8 cellular contexts compared by ENCODE assay signal in the genomic region with DNA sequence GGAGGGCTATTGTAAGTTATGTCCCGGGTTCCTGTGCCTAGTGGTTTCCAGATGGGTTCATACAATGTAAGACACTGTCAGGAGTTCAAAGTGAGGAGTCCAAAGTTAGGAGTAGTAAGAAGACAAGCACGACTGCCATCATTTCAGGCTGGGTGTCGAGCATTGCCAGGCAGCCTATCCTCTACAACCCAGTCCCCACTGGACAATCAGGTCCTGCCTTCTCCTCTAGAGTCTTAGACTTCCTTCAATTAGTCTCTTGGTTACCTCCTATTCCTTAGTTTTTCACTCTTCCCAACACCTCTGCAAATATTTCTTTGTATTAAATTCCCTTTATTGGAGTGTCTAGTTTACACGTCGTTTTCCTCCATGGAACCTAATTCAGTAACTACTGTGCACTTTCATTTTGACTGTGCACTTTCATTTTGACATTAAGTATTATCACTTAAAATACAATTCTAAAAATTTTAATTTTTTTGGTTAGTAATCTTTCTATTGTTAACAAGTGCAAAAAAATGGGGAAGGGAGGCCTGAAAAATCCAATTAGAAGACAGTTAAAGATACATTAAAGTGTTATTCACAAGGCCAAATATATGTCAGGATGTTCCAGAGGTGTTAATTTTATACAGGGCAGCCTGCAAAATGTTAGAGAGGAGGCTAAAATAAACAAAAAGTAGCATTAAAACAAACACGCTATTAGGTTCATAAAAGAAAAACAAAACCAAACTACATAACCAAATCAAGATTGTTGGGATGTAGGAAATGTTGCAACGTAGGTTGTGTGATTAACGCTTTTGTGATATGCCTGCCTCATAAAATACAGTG.
DNase-seq lines count a peak whose midpoint lies in the region; ATAC-seq and TF ChIP-seq lines count a peak whose summit lies in the region.

No MANE protein-coding gene starts in this region.

- H3K27ac ChIP-seq in mammary epithelial cell (ENCODE audit: insufficient read depth, low read depth, low read length), result no peak overlapping the region
- H3K27ac ChIP-seq in epithelial cell of prostate, result peak overlapping the region; percentile 33
- peak overlapping the region; percentile 94 for H3K27ac ChIP-seq in subcutaneous abdominal adipose tissue (ENCODE audit: low read depth, low read length)

- H3K27me3 ChIP-seq in mammary epithelial cell (ENCODE audit: insufficient read depth, low read length), result no peaks in the 10 kb centered on the region
- H3K27me3 ChIP-seq in subcutaneous abdominal adipose tissue (ENCODE audit: control insufficient read depth in 5 of 5, insufficient read depth in 4 of 5, low read length in 5 of 5), result no peaks in the 10 kb centered on the region

- intact Hi-C loops in MCF 10A (cut with micrococcal nuclease), result no loop called here
- intact Hi-C loops in mammary epithelial cell (cut with micrococcal nuclease), result no loop called here

- TF ChIP-seq CTCF in MCF 10A (IDR thresholded peaks at IDR 0.05; ENCODE audit: unreplicated experiment) (no peak), mammary epithelial cell (conservative IDR thresholded peaks at IDR 0.05 in 1 of 2, IDR thresholded peaks at IDR 0.05 in 1 of 2; ENCODE audit: extremely low read depth in 1 of 2, insufficient read depth in 1 of 2, low read depth in 1 of 2, low read length in 2 of 2) (no peak)

- H3K4me1 ChIP-seq in mammary epithelial cell (ENCODE audit: insufficient read depth, low read length) (peaks cover 20% of the 10 kb centered on the region), subcutaneous abdominal adipose tissue (ENCODE audit: control insufficient read depth in 5 of 5, insufficient read depth in 5 of 5, low read length in 5 of 5) (peaks cover 7 to 28% (median 20%) of the 10 kb centered on the region in 5 donors)

- no peaks in the 10 kb centered on the region for H3K9me3 ChIP-seq in mammary epithelial cell (replicated peaks; ENCODE audit: insufficient read depth, low read length)
- H3K9me3 ChIP-seq in subcutaneous abdominal adipose tissue (ENCODE audit: control insufficient read depth in 5 of 5, low read length in 5 of 5), result no peaks in the 10 kb centered on the region

- peaks cover 20% of the 10 kb centered on the region for H3K9me3 Mint-ChIP-seq in MCF 10A (ENCODE audit: unreplicated experiment)

- peaks cover 23% of the 10 kb centered on the region for H3K4me1 Mint-ChIP-seq in MCF 10A (ENCODE audit: insufficient read depth, unreplicated experiment)

- H2AFZ ChIP-seq in mammary epithelial cell (ENCODE audit: low read depth, low read length), result no peak overlapping the region

- H3K36me3 ChIP-seq in mammary epithelial cell (ENCODE audit: insufficient read depth, low read length) (peaks cover 36% of the 10 kb centered on the region), subcutaneous abdominal adipose tissue (ENCODE audit: control insufficient read depth in 5 of 5, insufficient read depth in 5 of 5, low read length in 5 of 5) (peaks cover 25 to 51% (median 41%) of the 10 kb centered on the region in 5 donors)

- WGBS in mammary epithelial cell (ENCODE audit: low coverage, missing lambda C conversion rate), result 100% methylated on average over 8 of the region's 8 CpGs

- H3K9ac ChIP-seq in mammary epithelial cell (ENCODE audit: insufficient read depth, low read length) (no peak overlapping the region), subcutaneous abdominal adipose tissue (ENCODE audit: low read length in 5 of 5) (peak overlapping the region in 3 of 5 donors; percentile 16 to 57 (median 48))

- no peak overlapping the region for H3K4me3 Mint-ChIP-seq in MCF 10A (ENCODE audit: unreplicated experiment)

- POLR2A ChIA-PET in MCF 10A (lab: Yijun Ruan, JAX), result no interaction called here

- ATAC-seq in HG03432 (IDR thresholded peaks at IDR 0.05; ENCODE audit: unreplicated experiment) (peak; percentile 77), GM19397 (IDR thresholded peaks at IDR 0.05; ENCODE audit: unreplicated experiment) (no peak)

- CTCF ChIA-PET in MCF 10A (lab: Yijun Ruan, JAX) (no interaction called here), mammary epithelial cell (lab: Charles Lee; ENCODE audit: low non-redundant PET) (no interaction called here)

- BruUV-seq in MCF 10A (replicated peaks; lab: Mats Ljungman, UMichigan) (no TSS peak), mammary epithelial cell (replicated peaks; lab: Mats Ljungman, UMichigan) (no TSS peak)

- no peak overlapping the region for H3K4me2 ChIP-seq in mammary epithelial cell (ENCODE audit: insufficient read depth, low read depth, low read length)

- peak overlapping the region; percentile 14 for H3K27ac Mint-ChIP-seq in MCF 10A (ENCODE audit: low read depth, unreplicated experiment)

- H3K36me3 Mint-ChIP-seq in MCF 10A (ENCODE audit: insufficient read depth, unreplicated experiment), result peaks cover 66% of the 10 kb centered on the region

- dilution Hi-C loops in mammary epithelial cell (cut with HindIII; ENCODE audit: low sequenced_read_pairs), result no loop called here

- H3K79me2 ChIP-seq in mammary epithelial cell (ENCODE audit: insufficient read depth, low read length), result peaks cover 14% of the 10 kb centered on the region

- in situ Hi-C loops in mammary epithelial cell (cut with MboI; ENCODE audit: low sequenced_read_pairs in 2 of 2), result no loop called here

- H3K27me3 Mint-ChIP-seq in MCF 10A (ENCODE audit: insufficient read depth, unreplicated experiment), result no peaks in the 10 kb centered on the region

- H4K20me1 ChIP-seq in mammary epithelial cell (ENCODE audit: insufficient read depth, low read length), result no peaks in the 10 kb centered on the region

- no peak for DNase-seq in MCF 10A (ENCODE audit: unreplicated experiment)
- no peak for DNase-seq in mammary epithelial cell
- no peak for DNase-seq in epithelial cell of prostate (ENCODE audit: low read depth, low spot score)
- DNase-seq in NCI-H748 (lab: John Stamatoyannopoulos, UW; ENCODE audit: unreplicated experiment), result no peak
- no peak for DNase-seq in iPS-NIHi11 (ENCODE audit: low spot score)

- H3K4me3 ChIP-seq in mammary epithelial cell (replicated peaks in 1 of 3; ENCODE audit: insufficient read depth in 1 of 3, low read depth in 2 of 3, low read length in 3 of 3) (no peak overlapping the region), subcutaneous abdominal adipose tissue (ENCODE audit: low read depth in 1 of 5, low read length in 5 of 5) (peak overlapping the region in 1 of 5 donors; percentile 39)
